In the genomic region with DNA sequence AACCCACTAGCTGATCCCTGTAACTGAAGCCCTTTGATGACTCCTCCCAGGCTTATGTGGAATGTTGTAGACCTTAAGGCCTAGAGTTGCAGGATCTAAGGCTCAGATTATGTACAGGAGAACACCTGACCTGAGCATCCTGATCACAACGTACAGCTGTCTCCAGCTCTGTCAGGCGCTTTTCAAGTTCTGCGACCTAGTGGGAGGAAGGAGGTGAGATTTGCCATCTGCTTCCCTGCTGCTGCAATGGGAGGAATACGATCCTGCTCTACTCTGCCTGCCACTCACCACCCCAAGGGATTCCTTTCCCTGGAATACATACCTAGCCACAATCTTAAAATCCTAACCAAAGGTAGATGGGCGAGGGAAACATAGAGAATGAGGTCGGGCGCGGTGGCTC, we compare ENCODE assay signal across 13 cellular contexts. TPM values are rescaled to one million over a fixed set of nuclear protein-coding genes. Genes with fewer than 3 reads are reported as not detected.
DNase-seq lines count a peak whose midpoint lies in the region; ATAC-seq and TF ChIP-seq lines count a peak whose summit lies in the region.
"Had no signal": no experiment of that assay in that cellular context is flagged by ENCODE, and none has a peak within 500 bp of the region (broad histone marks: within the 10 kb centered on the region; RNA-seq: fewer than 3 reads in every experiment).

No MANE protein-coding gene starts in this region.

- H3K27ac Mint-ChIP-seq in nephron progenitor cell, result peak overlapping the region; percentile 14
- peak overlapping the region; percentile 56 for H3K27ac Mint-ChIP-seq in stimulated activated naive B cell treated with anti-CD40 and anti-IgM and Interleukin-4, amounts not matched to agents 10 μg/mL and 1 μg/mL and 100 μg/mL, for 72 hours
- no peak overlapping the region for H3K27ac Mint-ChIP-seq in activated T-helper 1 cell treated with anti-CD3 and anti-CD28 coated beads, Interleukin-12 subunit alpha, Interleukin-12 subunit beta, Interleukin-2, Interleukin-4 antibody, amounts not matched to agents 30 ng/mL and 10 ng/mL and 1 ng/mL, durations not matched to agents 14 hours and 24 hours and 36 hours
- H3K27ac Mint-ChIP-seq: CD8-positive, alpha-beta T cell; H9 had no signal

- peak; percentile 29 for DNase-seq in DMS 273 (lab: John Stamatoyannopoulos, UW; ENCODE audit: unreplicated experiment)
- DNase-seq in DMS 273 treated with DMSO at 0.1 percent for 48 hours (lab: John Stamatoyannopoulos, UW), result no peak
- peak; percentile 96 for DNase-seq in NCI-H2171 treated with DMSO at 0.1 percent for 48 hours (lab: John Stamatoyannopoulos, UW)
- DNase-seq in nephron progenitor cell, result no peak
- DNase-seq in stimulated activated naive B cell treated with anti-CD40 and anti-IgM and Interleukin-4, amounts not matched to agents 10 μg/mL and 1 μg/mL and 100 μg/mL, for 72 hours, result no peak
- DNase-seq in NCI-H1694 (lab: John Stamatoyannopoulos, UW), result no peak
- DNase-seq in activated T-helper 1 cell treated with anti-CD3 and anti-CD28 coated beads, Interleukin-12 subunit alpha, Interleukin-12 subunit beta, Interleukin-2, Interleukin-4 antibody, amounts not matched to agents 30 ng/mL and 10 ng/mL and 1 ng/mL, durations not matched to agents 14 hours and 24 hours and 36 hours (ENCODE audit: low spot score), result no peak
- DNase-seq: CD8-positive, alpha-beta T cell; COR-L47; GOT3; H9 had no signal

- H3K4me3 Mint-ChIP-seq in nephron progenitor cell, result no peak overlapping the region
- H3K4me3 Mint-ChIP-seq in stimulated activated naive B cell treated with anti-CD40 and anti-IgM and Interleukin-4, amounts not matched to agents 10 μg/mL and 1 μg/mL and 100 μg/mL, for 72 hours, result no peak overlapping the region
- H3K4me3 Mint-ChIP-seq in activated T-helper 1 cell treated with anti-CD3 and anti-CD28 coated beads, Interleukin-12 subunit alpha, Interleukin-12 subunit beta, Interleukin-2, Interleukin-4 antibody, amounts not matched to agents 30 ng/mL and 10 ng/mL and 1 ng/mL, durations not matched to agents 14 hours and 24 hours and 36 hours, result no peak overlapping the region
- H3K4me3 Mint-ChIP-seq: CD14-positive monocyte; CD8-positive, alpha-beta T cell; H9 had no signal

- no peak for ATAC-seq in stimulated activated naive B cell treated with anti-CD40 and anti-IgM and Interleukin-4, amounts not matched to agents 10 μg/mL and 1 μg/mL and 100 μg/mL, for 72 hours (replicated peaks)
- ATAC-seq: CD8-positive, alpha-beta T cell; GM12878 had no signal

- H3K36me3 Mint-ChIP-seq in nephron progenitor cell (ENCODE audit: low read depth), result peaks cover 75% of the 10 kb centered on the region
- H3K36me3 Mint-ChIP-seq in stimulated activated naive B cell treated with anti-CD40 and anti-IgM and Interleukin-4, amounts not matched to agents 10 μg/mL and 1 μg/mL and 100 μg/mL, for 72 hours, result peaks cover 39 to 76% of the 10 kb centered on the region in 2 donors
- H3K36me3 Mint-ChIP-seq in activated T-helper 1 cell treated with anti-CD3 and anti-CD28 coated beads, Interleukin-12 subunit alpha, Interleukin-12 subunit beta, Interleukin-2, Interleukin-4 antibody, amounts not matched to agents 30 ng/mL and 10 ng/mL and 1 ng/mL, durations not matched to agents 14 hours and 24 hours and 36 hours (ENCODE audit: low read depth), result peaks cover 41% of the 10 kb centered on the region

- no peak for TF ChIP-seq CTCF in nephron progenitor cell (IDR thresholded peaks at IDR 0.05)

- H3K9me3 Mint-ChIP-seq in nephron progenitor cell, result no peaks in the 10 kb centered on the region
- no peaks in the 10 kb centered on the region for H3K9me3 Mint-ChIP-seq in stimulated activated naive B cell treated with anti-CD40 and anti-IgM and Interleukin-4, amounts not matched to agents 10 μg/mL and 1 μg/mL and 100 μg/mL, for 72 hours
- H3K9me3 Mint-ChIP-seq in activated T-helper 1 cell treated with anti-CD3 and anti-CD28 coated beads, Interleukin-12 subunit alpha, Interleukin-12 subunit beta, Interleukin-2, Interleukin-4 antibody, amounts not matched to agents 30 ng/mL and 10 ng/mL and 1 ng/mL, durations not matched to agents 14 hours and 24 hours and 36 hours, result no peaks in the 10 kb centered on the region
- H3K9me3 Mint-ChIP-seq: CD14-positive monocyte; CD8-positive, alpha-beta T cell; H9 had no signal

- H3K27me3 Mint-ChIP-seq in nephron progenitor cell (ENCODE audit: low read depth, poor library complexity), result peaks cover 5% of the 10 kb centered on the region
- no peaks in the 10 kb centered on the region for H3K27me3 Mint-ChIP-seq in stimulated activated naive B cell treated with anti-CD40 and anti-IgM and Interleukin-4, amounts not matched to agents 10 μg/mL and 1 μg/mL and 100 μg/mL, for 72 hours
- H3K27me3 Mint-ChIP-seq in activated T-helper 1 cell treated with anti-CD3 and anti-CD28 coated beads, Interleukin-12 subunit alpha, Interleukin-12 subunit beta, Interleukin-2, Interleukin-4 antibody, amounts not matched to agents 30 ng/mL and 10 ng/mL and 1 ng/mL, durations not matched to agents 14 hours and 24 hours and 36 hours (ENCODE audit: insufficient read depth), result no peaks in the 10 kb centered on the region

- H3K4me1 Mint-ChIP-seq in nephron progenitor cell, result no peaks in the 10 kb centered on the region
- H3K4me1 Mint-ChIP-seq in stimulated activated naive B cell treated with anti-CD40 and anti-IgM and Interleukin-4, amounts not matched to agents 10 μg/mL and 1 μg/mL and 100 μg/mL, for 72 hours, result peaks cover 2 to 6% of the 10 kb centered on the region in 2 donors
- peaks cover 2% of the 10 kb centered on the region for H3K4me1 Mint-ChIP-seq in activated T-helper 1 cell treated with anti-CD3 and anti-CD28 coated beads, Interleukin-12 subunit alpha, Interleukin-12 subunit beta, Interleukin-2, Interleukin-4 antibody, amounts not matched to agents 30 ng/mL and 10 ng/mL and 1 ng/mL, durations not matched to agents 14 hours and 24 hours and 36 hours (ENCODE audit: low read depth)
- H3K4me1 Mint-ChIP-seq: CD14-positive monocyte had no signal

- intact Hi-C loops in activated T-helper 1 cell treated with anti-CD3 and anti-CD28 coated beads, Interleukin-12 subunit alpha, Interleukin-12 subunit beta, Interleukin-2, Interleukin-4 antibody, amounts not matched to agents 30 ng/mL and 10 ng/mL and 1 ng/mL, durations not matched to agents 14 hours and 24 hours and 36 hours (cut with micrococcal nuclease), result no loop called here

RNA-seq across cellular contexts. Expression of a gene that starts 10.5 kb away (rescaled TPM):
- total RNA-seq in activated T-helper 1 cell treated with anti-CD3 and anti-CD28 coated beads, Interleukin-12 subunit alpha, Interleukin-12 subunit beta, Interleukin-2, Interleukin-4 antibody, amounts not matched to agents 30 ng/mL and 10 ng/mL and 1 ng/mL, durations not matched to agents 14 hours and 24 hours and 36 hours, result 63.3 and 66.8 TPM in 2 replicates

RNA-seq across cellular contexts. Expression of a gene that starts 12.8 kb away (rescaled TPM):
- total RNA-seq in activated T-helper 1 cell treated with anti-CD3 and anti-CD28 coated beads, Interleukin-12 subunit alpha, Interleukin-12 subunit beta, Interleukin-2, Interleukin-4 antibody, amounts not matched to agents 30 ng/mL and 10 ng/mL and 1 ng/mL, durations not matched to agents 14 hours and 24 hours and 36 hours, result 17.8 and 18.1 TPM in 2 replicates

RNA-seq across cellular contexts. Expression of a gene that starts 13.9 kb away (rescaled TPM):
- total RNA-seq in activated T-helper 1 cell treated with anti-CD3 and anti-CD28 coated beads, Interleukin-12 subunit alpha, Interleukin-12 subunit beta, Interleukin-2, Interleukin-4 antibody, amounts not matched to agents 30 ng/mL and 10 ng/mL and 1 ng/mL, durations not matched to agents 14 hours and 24 hours and 36 hours, result 78.6 and 83.5 TPM in 2 replicates

RNA-seq across cellular contexts. Expression of a gene that starts 16.7 kb away (rescaled TPM):
- 2.4 TPM in 2 replicates for total RNA-seq in activated T-helper 1 cell treated with anti-CD3 and anti-CD28 coated beads, Interleukin-12 subunit alpha, Interleukin-12 subunit beta, Interleukin-2, Interleukin-4 antibody, amounts not matched to agents 30 ng/mL and 10 ng/mL and 1 ng/mL, durations not matched to agents 14 hours and 24 hours and 36 hours

RNA-seq across cellular contexts. Expression of a gene that starts 45.2 kb away (rescaled TPM):
- total RNA-seq in activated T-helper 1 cell treated with anti-CD3 and anti-CD28 coated beads, Interleukin-12 subunit alpha, Interleukin-12 subunit beta, Interleukin-2, Interleukin-4 antibody, amounts not matched to agents 30 ng/mL and 10 ng/mL and 1 ng/mL, durations not matched to agents 14 hours and 24 hours and 36 hours, result 283 and 318 TPM in 2 replicates

Comparison
In these comparisons a context has a peak if more than half of its experiments do, and no peak if none do; other contexts are left out.
1. DNase-seq: peak in DMS 273 (single experiment) and NCI-H2171 treated with DMSO at 0.1 percent for 48 hours (single experiment); none in DMS 273 treated with DMSO at 0.1 percent for 48 hours (single experiment), nephron progenitor cell (single experiment), stimulated activated naive B cell treated with anti-CD40 and anti-IgM and Interleukin-4, amounts not matched to agents 10 μg/mL and 1 μg/mL and 100 μg/mL, for 72 hours (single experiment), NCI-H1694 (single experiment) and activated T-helper 1 cell treated with anti-CD3 and anti-CD28 coated beads, Interleukin-12 subunit alpha, Interleukin-12 subunit beta, Interleukin-2, Interleukin-4 antibody, amounts not matched to agents 30 ng/mL and 10 ng/mL and 1 ng/mL, durations not matched to agents 14 hours and 24 hours and 36 hours (single experiment).